Comparison of ENCODE assay signal across 16 cellular contexts in the genomic region with DNA sequence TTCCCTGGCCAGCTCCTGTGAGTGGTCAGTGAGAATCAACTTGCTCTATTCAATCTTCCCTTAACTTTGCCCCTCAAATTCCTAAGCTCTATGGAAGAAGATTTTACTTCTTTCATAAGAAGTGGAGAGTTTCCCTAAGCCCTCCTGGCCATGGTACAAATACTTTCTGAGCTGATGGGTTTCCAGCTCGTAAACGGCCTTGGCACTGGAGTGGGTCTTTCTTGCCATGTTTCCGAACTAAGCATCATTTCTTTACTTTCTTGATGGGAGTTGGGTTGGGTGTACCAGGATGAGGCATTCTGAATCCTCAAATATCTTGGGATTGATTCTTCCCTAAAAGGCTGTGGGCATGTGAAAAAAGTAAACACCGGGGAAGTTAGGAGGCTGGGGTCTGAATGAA.
DNase-seq lines count a peak whose midpoint lies in the region; ATAC-seq, FAIRE-seq and TF ChIP-seq lines count a peak whose summit lies in the region.
"Had no signal": no experiment of that assay in that cellular context is flagged by ENCODE, and none has a peak within 500 bp of the region (broad histone marks: within the 10 kb centered on the region; RNA-seq: fewer than 3 reads in every experiment).

No MANE protein-coding gene starts in this region.

- H3K4me1 Mint-ChIP-seq in astrocyte (ENCODE audit: low read depth, unreplicated experiment), result peaks cover 21% of the 10 kb centered on the region

- WGBS in trophoblast cell (ENCODE audit: extremely low coverage, insufficient coverage, insufficient read length), result no CpG with 5 or more reads among the region's 4 CpGs

- peak overlapping the region; percentile 32 for H3K14ac ChIP-seq in trophoblast cell (ENCODE audit: low read length)

- H2BK12ac ChIP-seq in trophoblast cell (ENCODE audit: low read length), result peak overlapping the region; percentile 85

- no peak for TF ChIP-seq CTCF in astrocyte (IDR thresholded peaks at IDR 0.05; ENCODE audit: insufficient read depth, low read depth, low read length)
- no peak for TF ChIP-seq CTCF in uterus (IDR thresholded peaks at IDR 0.05)

- H3K4me1 ChIP-seq in astrocyte (ENCODE audit: insufficient read depth, low read length), result peaks cover 15% of the 10 kb centered on the region
- H3K4me1 ChIP-seq in trophoblast cell (ENCODE audit: control insufficient read depth in 1 of 2, insufficient read depth in 2 of 2, low read length in 2 of 2), result peaks cover 23 to 29% of the 10 kb centered on the region in 2 experiments
- no peaks in the 10 kb centered on the region for H3K4me1 ChIP-seq in uterus
- H3K4me1 ChIP-seq: left lung had no signal

- H3K9ac ChIP-seq in astrocyte (ENCODE audit: low read length), result peak overlapping the region; percentile 61
- no peak overlapping the region for H3K9ac ChIP-seq in trophoblast cell (ENCODE audit: low read length)

- H3K27ac Mint-ChIP-seq in astrocyte (ENCODE audit: unreplicated experiment), result peak overlapping the region; percentile 95
- H3K27ac Mint-ChIP-seq: CD8-positive, alpha-beta T cell had no signal

- peaks cover 39% of the 10 kb centered on the region for H3K9me3 Mint-ChIP-seq in astrocyte (ENCODE audit: unreplicated experiment)
- H3K9me3 Mint-ChIP-seq: CD8-positive, alpha-beta T cell had no signal

- H3K27me3 ChIP-seq in astrocyte (ENCODE audit: insufficient read depth, low read length) (no peaks in the 10 kb centered on the region), trophoblast cell (ENCODE audit: insufficient read depth, low read length) (no peaks in the 10 kb centered on the region), uterus (no peaks in the 10 kb centered on the region)
- H3K27me3 ChIP-seq: left lung, ovary had no signal

- H3K4me3 ChIP-seq in astrocyte (ENCODE audit: insufficient read depth, low read depth, low read length) (no peak overlapping the region), trophoblast cell (ENCODE audit: low read depth, low read length) (no peak overlapping the region), uterus (no peak overlapping the region)
- H3K4me3 ChIP-seq: left lung, ovary had no signal

- H3K79me2 ChIP-seq in astrocyte (ENCODE audit: insufficient read depth, low read length) (no peaks in the 10 kb centered on the region), trophoblast cell (ENCODE audit: control insufficient read depth, insufficient read depth, low read length, poor library complexity) (no peaks in the 10 kb centered on the region)

- H2AFZ ChIP-seq in astrocyte (ENCODE audit: low read depth, low read length) (no peak overlapping the region), trophoblast cell (ENCODE audit: insufficient read depth, low read length, poor library complexity) (no peak overlapping the region)

- intact Hi-C loops in Right ventricle myocardium inferior (cut with DNase I) (no loop called here), uterus (cut with DNase I; ENCODE audit: low total_unique reads) (no loop called here)

- H3K9me3 ChIP-seq in astrocyte (ENCODE audit: insufficient read depth, low read depth, low read length) (peaks cover 18% of the 10 kb centered on the region), trophoblast cell (ENCODE audit: insufficient read depth, low read depth, low read length) (peaks cover 14% of the 10 kb centered on the region), uterus (no peaks in the 10 kb centered on the region)
- H3K9me3 ChIP-seq: ovary had no signal

- no peak overlapping the region for H3K4me3 Mint-ChIP-seq in astrocyte (ENCODE audit: unreplicated experiment)
- H3K4me3 Mint-ChIP-seq: CD8-positive, alpha-beta T cell had no signal

- H4K8ac ChIP-seq in trophoblast cell (ENCODE audit: low read depth, low read length), result peak overlapping the region; percentile 24

- no peak overlapping the region for H4K12ac ChIP-seq in trophoblast cell (ENCODE audit: low read depth, low read length)

- no peak overlapping the region for H2AK5ac ChIP-seq in trophoblast cell (ENCODE audit: low read length)

- peak overlapping the region; percentile 59 for H2BK5ac ChIP-seq in trophoblast cell (ENCODE audit: low read depth, low read length, poor library complexity)

- no peaks in the 10 kb centered on the region for H3K36me3 ChIP-seq in astrocyte (ENCODE audit: insufficient read depth, low read length)
- H3K36me3 ChIP-seq in trophoblast cell (ENCODE audit: control insufficient read depth in 1 of 2, insufficient read depth in 2 of 2, low read length in 2 of 2), result no peaks in the 10 kb centered on the region
- no peaks in the 10 kb centered on the region for H3K36me3 ChIP-seq in uterus
- H3K36me3 ChIP-seq: left lung, ovary had no signal

- H3K4ac ChIP-seq in trophoblast cell (ENCODE audit: low read depth, low read length), result no peak overlapping the region

- peak overlapping the region; percentile 92 for H4K91ac ChIP-seq in trophoblast cell (ENCODE audit: low read depth, low read length)

- no peak overlapping the region for H3K23ac ChIP-seq in trophoblast cell (ENCODE audit: low read length)

- peaks cover 5% of the 10 kb centered on the region for H3K36me3 Mint-ChIP-seq in astrocyte (ENCODE audit: low read depth, unreplicated experiment)
- H3K36me3 Mint-ChIP-seq: CD8-positive, alpha-beta T cell had no signal

- H4K20me1 ChIP-seq in astrocyte (ENCODE audit: insufficient read depth, low read length), result no peaks in the 10 kb centered on the region

- H3K79me1 ChIP-seq in trophoblast cell (ENCODE audit: low read length), result peaks cover 27% of the 10 kb centered on the region

- H3K18ac ChIP-seq in trophoblast cell (ENCODE audit: low read length), result no peak overlapping the region

- H3K27ac ChIP-seq in astrocyte (ENCODE audit: low read depth, low read length) (peak overlapping the region; percentile 91), trophoblast cell (ENCODE audit: low read depth, low read length) (peak overlapping the region; percentile 82), uterus (peak overlapping the region; percentile 76 to 91)

- DNase-seq in astrocyte (ENCODE audit: low read depth) (no peak), Right ventricle myocardium inferior (ENCODE audit: missing footprints) (no peak), trophoblast cell (no peak), uterus (peak in 1 of 2 donors; percentile 28), NAMALWA (ENCODE audit: low spot score) (no peak), GM12891 (ENCODE audit: insufficient read length, low spot score) (no peak)
- DNase-seq: activated CD4-positive, alpha-beta T cell treated with anti-CD3 and anti-CD28 coated beads, Interleukin-2, amount 50 U/mL, for 4 hours; cerebellar nuclear complex; GDM1; stimulated activated CD4-positive, alpha-beta T cell treated with anti-CD3 and anti-CD28 coated beads, Interleukin-2, amount 100 ng/mL, for 48 hours; stimulated activated naive CD8-positive, alpha-beta T cell treated with anti-CD3 and anti-CD28 coated beads, Interleukin-15, Interleukin-2, amounts not matched to agents 100 U/mL and 50 U/mL, for 24 hours had no signal

- no peak for FAIRE-seq in astrocyte (lab: Jason Lieb, UNC)
- FAIRE-seq in GM12891 (lab: Jason Lieb, UNC), result no peak

- TF ChIP-seq POLR2A in uterus (IDR thresholded peaks at IDR 0.05) (no peak), GM12891 (IDR thresholded peaks at IDR 0.05; ENCODE audit: low read depth, low read length) (no peak)

- ATAC-seq in Right ventricle myocardium inferior (peak; percentile 2), GM19455 (IDR thresholded peaks at IDR 0.05; ENCODE audit: unreplicated experiment) (no peak), HG02973 (IDR thresholded peaks at IDR 0.05; ENCODE audit: unreplicated experiment) (no peak)
- ATAC-seq: CD8-positive, alpha-beta T cell; stimulated activated naive CD8-positive, alpha-beta T cell treated with anti-CD3 and anti-CD28 coated beads, Interleukin-15, Interleukin-2, amounts not matched to agents 100 U/mL and 50 U/mL, for 24 hours had no signal

- no peaks in the 10 kb centered on the region for H3K27me3 Mint-ChIP-seq in astrocyte (ENCODE audit: low read depth, unreplicated experiment)

- H2BK120ac ChIP-seq in trophoblast cell (ENCODE audit: insufficient read depth, low read length, poor library complexity), result peak overlapping the region; percentile 25

- H3K4me2 ChIP-seq in astrocyte (ENCODE audit: low read length), result peak overlapping the region; percentile 75
- no peak overlapping the region for H3K4me2 ChIP-seq in trophoblast cell (ENCODE audit: low read length)

TF ChIP-seq in GM12891, 5 proteins besides CTCF, POLR2A, EP300 and RAD21:
- TF ChIP-seq TAF1 (IDR thresholded peaks at IDR 0.05; ENCODE audit: low read depth, low read length), result no peak
- TF ChIP-seq SPI1 (IDR thresholded peaks at IDR 0.05; ENCODE audit: low read depth, low read length), result no peak
- TF ChIP-seq POLR2AphosphoS5 (IDR thresholded peaks at IDR 0.05; ENCODE audit: low read depth, low read length), result no peak
- TF ChIP-seq POU2F2 (IDR thresholded peaks at IDR 0.05; ENCODE audit: low read depth, low read length), result no peak
